In the genomic region with DNA sequence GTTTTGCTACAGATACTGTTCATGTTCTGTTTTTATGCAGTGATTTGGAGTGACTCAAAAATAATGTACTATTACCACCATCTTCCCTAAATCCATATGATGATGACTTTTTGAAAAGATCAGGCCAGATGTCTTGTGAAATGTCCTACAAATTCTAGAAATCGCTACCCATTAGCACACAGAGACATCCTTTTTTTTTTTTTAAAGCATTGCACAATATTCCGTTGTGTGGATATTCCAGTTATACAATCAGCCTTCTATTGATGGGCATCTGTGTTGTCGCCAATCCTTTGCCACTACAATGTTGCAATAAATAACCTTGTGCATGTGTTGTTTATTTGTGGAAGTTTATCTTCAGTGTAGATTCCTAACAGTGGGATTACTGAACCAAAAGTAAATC, we compare ENCODE assay signal across 18 cellular contexts. TPM values are rescaled to one million over a fixed set of nuclear protein-coding genes. Genes with fewer than 3 reads are reported as not detected.
DNase-seq lines count a peak whose midpoint lies in the region; ATAC-seq and TF ChIP-seq lines count a peak whose summit lies in the region.
"Had no signal": no experiment of that assay in that cellular context is flagged by ENCODE, and none has a peak within 500 bp of the region (broad histone marks: within the 10 kb centered on the region; RNA-seq: fewer than 3 reads in every experiment).

No MANE protein-coding gene starts in this region.

- H3K4me1 ChIP-seq in upper lobe of right lung: peaks cover 15% of the 10 kb centered on the region
- no peaks in the 10 kb centered on the region for H3K4me1 ChIP-seq in A673 (ENCODE audit: insufficient read depth, low read length, poor library complexity, severe bottlenecking)
- H3K4me1 ChIP-seq: ascending aorta, colonic mucosa had no signal

- peaks cover 3 to 4% of the 10 kb centered on the region in 2 donors for H3K9me3 Mint-ChIP-seq in natural killer cell
- peaks cover 7% of the 10 kb centered on the region for H3K9me3 Mint-ChIP-seq in natural killer cell treated with Interleukin-12 subunit alpha and Interleukin-12 subunit beta and Interleukin-15 and Interleukin-18, amount 100 ng/mL, for 72 hours

- no peaks in the 10 kb centered on the region for H3K27me3 Mint-ChIP-seq in natural killer cell (ENCODE audit: low read depth in 2 of 2)
- H3K27me3 Mint-ChIP-seq in natural killer cell treated with Interleukin-12 subunit alpha and Interleukin-12 subunit beta and Interleukin-15 and Interleukin-18, amount 100 ng/mL, for 72 hours: no peaks in the 10 kb centered on the region

- no peak overlapping the region for H3K4me3 Mint-ChIP-seq in natural killer cell
- no peak overlapping the region for H3K4me3 Mint-ChIP-seq in natural killer cell treated with Interleukin-12 subunit alpha and Interleukin-12 subunit beta and Interleukin-15 and Interleukin-18, amount 100 ng/mL, for 72 hours
- H3K4me3 Mint-ChIP-seq: mesothelial cell of epicardium had no signal

- H3K4me1 Mint-ChIP-seq in natural killer cell: peaks cover 58 to 72% of the 10 kb centered on the region in 2 donors
- peaks cover 35 to 53% of the 10 kb centered on the region in 2 donors for H3K4me1 Mint-ChIP-seq in natural killer cell treated with Interleukin-12 subunit alpha and Interleukin-12 subunit beta and Interleukin-15 and Interleukin-18, amount 100 ng/mL, for 72 hours (ENCODE audit: low read depth in 2 of 2)
- H3K4me1 Mint-ChIP-seq: mesothelial cell of epicardium had no signal

- intact Hi-C loops in natural killer cell (cut with micrococcal nuclease) (no loop called here), upper lobe of right lung (cut with DNase I) (no loop called here), A673 (cut with micrococcal nuclease; ENCODE audit: unreplicated experiment) (no loop called here)

- peaks cover 7% of the 10 kb centered on the region for H3K36me3 Mint-ChIP-seq in natural killer cell
- H3K36me3 Mint-ChIP-seq in natural killer cell treated with Interleukin-12 subunit alpha and Interleukin-12 subunit beta and Interleukin-15 and Interleukin-18, amount 100 ng/mL, for 72 hours: peaks cover 14% of the 10 kb centered on the region

- POLR2A ChIA-PET in A673 (lab: Charles Lee; ENCODE audit: low non-redundant PET): no interaction called here

- no peak for DNase-seq in natural killer cell
- no peak for DNase-seq in natural killer cell treated with Interleukin-12 subunit alpha and Interleukin-12 subunit beta and Interleukin-15 and Interleukin-18, amount 100 ng/mL, for 72 hours (ENCODE audit: low spot score)
- DNase-seq in epithelial cell of esophagus (ENCODE audit: low read depth): peak; percentile 10
- peak; percentile 77 for DNase-seq in medulla oblongata (ENCODE audit: extremely low spot score)
- DNase-seq in upper lobe of right lung: no peak
- DNase-seq in A673 (ENCODE audit: low spot score): no peak
- DNase-seq in NK-92 (lab: John Stamatoyannopoulos, UW; ENCODE audit: unreplicated experiment): no peak
- no peak for DNase-seq in SW 1271 (lab: John Stamatoyannopoulos, UW)
- DNase-seq: activated effector memory CD4-positive, alpha-beta T cell treated with anti-CD3 and anti-CD28 coated beads, Interleukin-2, amount 50 U/mL, for 16 hours; colonic mucosa; MM.1S; NCI-H526 treated with DMSO at 0.1 percent for 48 hours; RPMI8226; sigmoid colon; stimulated activated CD4-positive, alpha-beta T cell treated with anti-CD3 and anti-CD28 coated beads, Interleukin-1b, Interleukin-23, amount 100 ng/mL, for 48 hours had no signal

- ATAC-seq in natural killer cell (no peak), upper lobe of right lung (peak; percentile 40)
- no peak for ATAC-seq in natural killer cell treated with Interleukin-12 subunit alpha and Interleukin-12 subunit beta and Interleukin-15 and Interleukin-18, amount 100 ng/mL, for 72 hours
- ATAC-seq: activated CD4-positive, CD25-positive, alpha-beta regulatory T cell treated with anti-CD3 and anti-CD28 coated beads, Interleukin-2, amount 50 U/mL, for 24 hours had no signal

- H3K27ac Mint-ChIP-seq in natural killer cell: peak overlapping the region; percentile 88 to 93
- no peak overlapping the region for H3K27ac Mint-ChIP-seq in natural killer cell treated with Interleukin-12 subunit alpha and Interleukin-12 subunit beta and Interleukin-15 and Interleukin-18, amount 100 ng/mL, for 72 hours
- H3K27ac Mint-ChIP-seq: mesothelial cell of epicardium had no signal

- H3K27me3 ChIP-seq in upper lobe of right lung (no peaks in the 10 kb centered on the region), A673 (replicated peaks; ENCODE audit: insufficient read depth, low read depth, low read length, poor library complexity) (no peaks in the 10 kb centered on the region)
- H3K27me3 ChIP-seq: ascending aorta, colonic mucosa, sigmoid colon had no signal

- CTCF ChIA-PET in A673 (lab: Charles Lee): no interaction called here

- TF ChIP-seq CTCF in natural killer cell (IDR thresholded peaks at IDR 0.05): no peak
- TF ChIP-seq CTCF in epithelial cell of esophagus (IDR thresholded peaks at IDR 0.05; ENCODE audit: insufficient read depth, low read depth, low read length, missing control alignments): no peak
- TF ChIP-seq CTCF in upper lobe of right lung (IDR thresholded peaks at IDR 0.05): no peak
- TF ChIP-seq CTCF in A673 (conservative IDR thresholded peaks at IDR 0.05; ENCODE audit: low read depth, low read length): no peak

- H3K4me3 ChIP-seq in epithelial cell of esophagus (ENCODE audit: low read length): no peak overlapping the region
- no peak overlapping the region for H3K4me3 ChIP-seq in upper lobe of right lung
- H3K4me3 ChIP-seq in A673 (ENCODE audit: low read depth, low read length, poor library complexity, severe bottlenecking): no peak overlapping the region
- H3K4me3 ChIP-seq: ascending aorta, colonic mucosa, sigmoid colon had no signal

- H3K36me3 ChIP-seq in upper lobe of right lung (no peaks in the 10 kb centered on the region), A673 (ENCODE audit: insufficient read depth, low read length, poor library complexity, severe bottlenecking) (peaks cover 6% of the 10 kb centered on the region)
- H3K36me3 ChIP-seq: ascending aorta, colonic mucosa, sigmoid colon had no signal

- H3K27ac ChIP-seq in upper lobe of right lung: peak overlapping the region; percentile 73
- H3K27ac ChIP-seq in A673 (ENCODE audit: low read depth, low read length, poor library complexity, severe bottlenecking): no peak overlapping the region
- H3K27ac ChIP-seq: ascending aorta had no signal

- H3K9me3 ChIP-seq in upper lobe of right lung: no peaks in the 10 kb centered on the region
- H3K9me3 ChIP-seq in A673 (ENCODE audit: low read depth, low read length, poor library complexity, severe bottlenecking): peaks cover 6% of the 10 kb centered on the region
- H3K9me3 ChIP-seq: colonic mucosa had no signal

- BruUV-seq in A673 (replicated peaks; lab: Mats Ljungman, UMichigan): no TSS peak

RNA-seq across cellular contexts. Expression of a gene that starts 24.5 kb away (rescaled TPM):
- total RNA-seq in natural killer cell: 100 to 1,000 TPM in 1 of 3 donors, 10 to 100 TPM in 2; 85.1 to 116 (median 93.4) TPM
- 10 to 100 TPM; 46.0 to 54.9 TPM for total RNA-seq in natural killer cell treated with Interleukin-12 subunit alpha and Interleukin-12 subunit beta and Interleukin-15 and Interleukin-18, amount 100 ng/mL, for 72 hours
- 77.7 TPM for total RNA-seq in upper lobe of right lung
- total RNA-seq in A673 (2021): 98.9 and 110 TPM in 2 replicates

Comparison
In these comparisons a context has a peak if more than half of its experiments do, and no peak if none do; other contexts are left out.
1. H3K27ac Mint-ChIP-seq: peak in natural killer cell (2 of 2); none in natural killer cell treated with Interleukin-12 subunit alpha and Interleukin-12 subunit beta and Interleukin-15 and Interleukin-18, amount 100 ng/mL, for 72 hours (0 of 2).
2. DNase-seq: peak in epithelial cell of esophagus (single experiment) and medulla oblongata (single experiment); none in natural killer cell (single experiment), natural killer cell treated with Interleukin-12 subunit alpha and Interleukin-12 subunit beta and Interleukin-15 and Interleukin-18, amount 100 ng/mL, for 72 hours (single experiment), upper lobe of right lung (single experiment), A673 (single experiment), NK-92 (single experiment) and SW 1271 (0 of 2).